ENCODE assay signal across 8 cellular contexts in genomic region chr7:105005006-105005405, GRCh38. TPM values are rescaled to one million over a fixed set of nuclear protein-coding genes. Genes with fewer than 3 reads are reported as not detected.
DNase-seq lines count a peak whose midpoint lies in the region; ATAC-seq, FAIRE-seq and TF ChIP-seq lines count a peak whose summit lies in the region.
"Not testable (repeated sequence)": the region's sequence is repeated elsewhere in the genome, so short reads cannot be mapped to it uniquely, and the experiment has no call there.

No MANE protein-coding gene starts in this region.

- H3K4me1 Mint-ChIP-seq in CD14-positive monocyte (peaks cover 57% of the 10 kb centered on the region), neural progenitor cell (peaks cover 74% of the 10 kb centered on the region)
- peaks cover 55% of the 10 kb centered on the region for H3K4me1 Mint-ChIP-seq in activated CD4-positive, alpha-beta T cell treated with anti-CD3 and anti-CD28 coated beads, Interleukin-2, amount 10 ng/mL, durations not matched to agents 24 days and 14 days
- peaks cover 63% of the 10 kb centered on the region for H3K4me1 Mint-ChIP-seq in activated naive CD8-positive, alpha-beta T cell treated with anti-CD3 and anti-CD28 coated beads, Interleukin-2, amount 10 ng/mL, durations not matched to agents 7 days and 5 days

- DNase-seq in CD14-positive monocyte (ENCODE audit: low spot score); activated naive CD8-positive, alpha-beta T cell treated with anti-CD3 and anti-CD28 coated beads, Interleukin-2, amount 10 ng/mL, durations not matched to agents 7 days and 5 days; epithelial cell of prostate (ENCODE audit: low read depth, low spot score); HepG2 (ENCODE audit: low spot score); neural progenitor cell (ENCODE audit: low spot score); stomach: not testable (repeated sequence)
- DNase-seq in activated CD4-positive, alpha-beta T cell treated with anti-CD3 and anti-CD28 coated beads, Interleukin-2, amount 10 ng/mL, durations not matched to agents 24 days and 14 days, result peak; percentile 53

- not testable (repeated sequence) for H3K27me3 Mint-ChIP-seq in CD14-positive monocyte (ENCODE audit: low read depth in 3 of 3); activated CD4-positive, alpha-beta T cell treated with anti-CD3 and anti-CD28 coated beads, Interleukin-2, amount 10 ng/mL, durations not matched to agents 24 days and 14 days; activated naive CD8-positive, alpha-beta T cell treated with anti-CD3 and anti-CD28 coated beads, Interleukin-2, amount 10 ng/mL, durations not matched to agents 7 days and 5 days; neural progenitor cell (ENCODE audit: insufficient read depth, low read depth)

- POLR2A ChIA-PET in activated naive CD8-positive, alpha-beta T cell treated with anti-CD3 and anti-CD28 coated beads, Interleukin-2, amount 10 ng/mL, durations not matched to agents 7 days and 5 days (lab: Charles Lee), result interaction anchor here (3.0 kb wide), 1 partner anchor 22 kb away, joined by 18 read pairs; no protein-coding TSS in a partner anchor
- POLR2A ChIA-PET in HepG2 (lab: Yijun Ruan, JAX), result not testable (repeated sequence)

- not testable (repeated sequence) for ATAC-seq in activated naive CD8-positive, alpha-beta T cell treated with anti-CD3 and anti-CD28 coated beads, Interleukin-2, amount 10 ng/mL, durations not matched to agents 7 days and 5 days (ENCODE audit: low read depth); HepG2

- TF ChIP-seq CTCF in CD14-positive monocyte (IDR thresholded peaks at IDR 0.05); OCI-LY1 (IDR thresholded peaks at IDR 0.05; ENCODE audit: low read length); HepG2 (CRISPR knock-in tag; IDR thresholded peaks at IDR 0.05); neural progenitor cell (IDR thresholded peaks at IDR 0.05); stomach (IDR thresholded peaks at IDR 0.05): not testable (repeated sequence)

- not testable (repeated sequence) for TF ChIP-seq POLR2A in HepG2 (IDR thresholded peaks at IDR 0.05; ENCODE audit: insufficient read depth in 1 of 2, low read depth in 2 of 2, low read length in 2 of 2); stomach (IDR thresholded peaks at IDR 0.05)

- peak overlapping the region; percentile 12 for H3K27ac ChIP-seq in OCI-LY1 (ENCODE audit: low read depth, low read length, poor library complexity, severe bottlenecking)
- H3K27ac ChIP-seq in epithelial cell of prostate, result peak overlapping the region; percentile 54
- H3K27ac ChIP-seq in HepG2 (ENCODE audit: extremely low read length, insufficient read depth, low read length); neural progenitor cell: not testable (repeated sequence)
- peak overlapping the region; percentile 34 to 100 (median 99) for H3K27ac ChIP-seq in stomach

- not testable (repeated sequence) for FAIRE-seq in HepG2 (lab: Jason Lieb, UNC)

- intact Hi-C loops in CD14-positive monocyte (cut with micrococcal nuclease); activated CD4-positive, alpha-beta T cell treated with anti-CD3 and anti-CD28 coated beads, Interleukin-2, amount 10 ng/mL, durations not matched to agents 24 days and 14 days (cut with micrococcal nuclease); HepG2 (cut with micrococcal nuclease; ENCODE audit: unreplicated experiment); stomach (cut with DNase I; ENCODE audit: low total_unique reads): not testable (repeated sequence)

- not testable (repeated sequence) for BruUV-seq in HepG2 (replicated peaks; lab: Mats Ljungman, UMichigan)

- not testable (repeated sequence) for H3K79me2 ChIP-seq in OCI-LY1 (ENCODE audit: insufficient read depth, low read length); neural progenitor cell (ENCODE audit: low read depth)
- H3K79me2 ChIP-seq in HepG2 (ENCODE audit: insufficient read depth, low read length), result peaks cover 95% of the 10 kb centered on the region

- not testable (repeated sequence) for H3K9me3 ChIP-seq in OCI-LY1 (ENCODE audit: low read length); HepG2 (ENCODE audit: low read length); neural progenitor cell (ENCODE audit: low read depth); stomach

- H4K20me1 ChIP-seq in OCI-LY1 (ENCODE audit: insufficient read depth, low read length) (peaks cover 27% of the 10 kb centered on the region), HepG2 (ENCODE audit: insufficient read depth, low read length) (peaks cover 98% of the 10 kb centered on the region)
- H4K20me1 ChIP-seq in neural progenitor cell (ENCODE audit: low read depth), result not testable (repeated sequence)

- not testable (repeated sequence) for H3K9ac ChIP-seq in OCI-LY1 (ENCODE audit: low read length); HepG2 (ENCODE audit: insufficient read depth, low read depth, low read length); neural progenitor cell

- H2AFZ ChIP-seq in OCI-LY1 (ENCODE audit: low read length); HepG2 (ENCODE audit: low read length); neural progenitor cell (replicated peaks): not testable (repeated sequence)

- H3K36me3 ChIP-seq in OCI-LY1 (ENCODE audit: insufficient read depth, low read length) (peaks cover 87% of the 10 kb centered on the region), HepG2 (replicated peaks in 1 of 2; ENCODE audit: control insufficient read depth in 1 of 2, insufficient read depth in 2 of 2, low read length in 2 of 2) (peaks cover 5 to 29% of the 10 kb centered on the region in 2 experiments; a peak in 4 of 5 replicates), stomach (peaks cover 0 to 11% (median 0%) of the 10 kb centered on the region in 4 donors)
- H3K36me3 ChIP-seq in neural progenitor cell, result not testable (repeated sequence)

- not testable (repeated sequence) for H3K9me2 ChIP-seq in OCI-LY1 (ENCODE audit: low read depth, low read length)

- not testable (repeated sequence) for H3K4me3 Mint-ChIP-seq in CD14-positive monocyte; activated CD4-positive, alpha-beta T cell treated with anti-CD3 and anti-CD28 coated beads, Interleukin-2, amount 10 ng/mL, durations not matched to agents 24 days and 14 days; activated naive CD8-positive, alpha-beta T cell treated with anti-CD3 and anti-CD28 coated beads, Interleukin-2, amount 10 ng/mL, durations not matched to agents 7 days and 5 days
- H3K4me3 Mint-ChIP-seq in neural progenitor cell, result peak overlapping the region; percentile 22

- not testable (repeated sequence) for H3K4me3 ChIP-seq in OCI-LY1 (ENCODE audit: low read depth, low read length, poor library complexity, severe bottlenecking); HepG2 (replicated peaks in 1 of 3; ENCODE audit: insufficient read depth in 1 of 3, low read depth in 2 of 3, low read length in 3 of 3); neural progenitor cell
- H3K4me3 ChIP-seq in stomach, result peak overlapping the region in 1 of 4 donors; percentile 3

- H3K27ac Mint-ChIP-seq in CD14-positive monocyte, result peak overlapping the region in 6 of 7 donors; percentile 17 to 76 (median 65)
- peak overlapping the region; percentile 50 for H3K27ac Mint-ChIP-seq in activated CD4-positive, alpha-beta T cell treated with anti-CD3 and anti-CD28 coated beads, Interleukin-2, amount 10 ng/mL, durations not matched to agents 24 days and 14 days
- H3K27ac Mint-ChIP-seq in activated naive CD8-positive, alpha-beta T cell treated with anti-CD3 and anti-CD28 coated beads, Interleukin-2, amount 10 ng/mL, durations not matched to agents 7 days and 5 days, result peak overlapping the region; percentile 28
- not testable (repeated sequence) for H3K27ac Mint-ChIP-seq in neural progenitor cell

- not testable (repeated sequence) for H3F3A ChIP-seq in OCI-LY1 (ENCODE audit: insufficient read depth, low read length); neural progenitor cell (ENCODE audit: low read depth)

- WGBS in HepG2 (ENCODE audit: low lambda C conversion rate), result 91% methylated on average over 8 of the region's 8 CpGs
- 71 to 88% (median 81%) methylated on average over 8 of the region's 8 CpGs for WGBS in stomach, 5 donors

- not testable (repeated sequence) for TF ChIP-seq EP300 in HepG2 (IDR thresholded peaks at IDR 0.05; ENCODE audit: low read depth in 2 of 2, low read length in 2 of 2); HepG2 (CRISPR knock-in tag; IDR thresholded peaks at IDR 0.05; ENCODE audit: borderline replicate concordance); stomach (IDR thresholded peaks at IDR 0.05)

- H3K4me1 ChIP-seq in OCI-LY1 (ENCODE audit: insufficient read depth, low read length, severe bottlenecking), result peaks cover 95% of the 10 kb centered on the region
- peaks cover 89% of the 10 kb centered on the region for H3K4me1 ChIP-seq in HepG2 (ENCODE audit: insufficient read depth, low read length)
- H3K4me1 ChIP-seq in neural progenitor cell, result peaks cover 12% of the 10 kb centered on the region
- H3K4me1 ChIP-seq in stomach, result peaks cover 0 to 90% (median 44%) of the 10 kb centered on the region in 4 donors

- H3K36me3 Mint-ChIP-seq in CD14-positive monocyte, result peaks cover 23 to 36% of the 10 kb centered on the region in 2 donors
- H3K36me3 Mint-ChIP-seq in activated CD4-positive, alpha-beta T cell treated with anti-CD3 and anti-CD28 coated beads, Interleukin-2, amount 10 ng/mL, durations not matched to agents 24 days and 14 days (ENCODE audit: low read depth), result peaks cover 63% of the 10 kb centered on the region
- H3K36me3 Mint-ChIP-seq in activated naive CD8-positive, alpha-beta T cell treated with anti-CD3 and anti-CD28 coated beads, Interleukin-2, amount 10 ng/mL, durations not matched to agents 7 days and 5 days, result peaks cover 31% of the 10 kb centered on the region
- peaks cover 58% of the 10 kb centered on the region for H3K36me3 Mint-ChIP-seq in neural progenitor cell

- H3K9me3 Mint-ChIP-seq in CD14-positive monocyte; activated CD4-positive, alpha-beta T cell treated with anti-CD3 and anti-CD28 coated beads, Interleukin-2, amount 10 ng/mL, durations not matched to agents 24 days and 14 days; activated naive CD8-positive, alpha-beta T cell treated with anti-CD3 and anti-CD28 coated beads, Interleukin-2, amount 10 ng/mL, durations not matched to agents 7 days and 5 days; neural progenitor cell: not testable (repeated sequence)

- not testable (repeated sequence) for H3K27me3 ChIP-seq in OCI-LY1 (ENCODE audit: insufficient read depth, low read length); HepG2 (ENCODE audit: control insufficient read depth in 1 of 2, insufficient read depth in 2 of 2, low read length in 2 of 2); neural progenitor cell; stomach

- TF ChIP-seq RAD21 in HepG2 (CRISPR knock-in tag; IDR thresholded peaks at IDR 0.05), result not testable (repeated sequence)

- CTCF ChIA-PET in HepG2 (lab: Yijun Ruan, JAX; ENCODE audit: low intra/inter-chr PET ratio, low total read pairs), result not testable (repeated sequence)

- in situ Hi-C loops in HepG2 (cut with HindIII; ENCODE audit: extremely low pct_ligation_motif_present, low pct_unique_long_range_greater_than_20kb), result not testable (repeated sequence)

- H3K4me2 ChIP-seq in OCI-LY1 (ENCODE audit: low read length) (peak overlapping the region; percentile 23; the same call in 1 of the 2 replicates), neural progenitor cell (peak overlapping the region; percentile 15)
- H3K4me2 ChIP-seq in HepG2 (ENCODE audit: low read depth, low read length), result not testable (repeated sequence)

RNA-seq across cellular contexts. Expression of gene KMT2E, which starts 9.0 kb away (rescaled TPM):
- polyA plus RNA-seq in CD14-positive monocyte, result 10 to 100 TPM; 33.1 to 58.0 TPM
- total RNA-seq in activated CD4-positive, alpha-beta T cell treated with anti-CD3 and anti-CD28 coated beads, Interleukin-2, amount 10 ng/mL, durations not matched to agents 24 days and 14 days, result 104 and 106 TPM in 2 replicates
- total RNA-seq in activated naive CD8-positive, alpha-beta T cell treated with anti-CD3 and anti-CD28 coated beads, Interleukin-2, amount 10 ng/mL, durations not matched to agents 7 days and 5 days, result 100 to 1,000 TPM; 141 to 145 TPM
- total RNA-seq in HepG2 (2016; rRNA removed; fragmentation: Illumina TruSeq; extraction: Trizol), result 24.4 and 31.3 TPM in 2 replicates
- 33.8 and 35.5 TPM in 2 replicates for total RNA-seq in HepG2 (2016; cell fraction: cytosol; rRNA removed; fragmentation: Illumina TruSeq; extraction: Trizol; ENCODE audit: low read depth)
- 22.1 and 28.1 TPM in 2 replicates for total RNA-seq in HepG2 (2016; cell fraction: insoluble cytoplasmic fraction; rRNA removed; fragmentation: Illumina TruSeq; extraction: Trizol)
- total RNA-seq in HepG2 (2016; cell fraction: membrane; rRNA removed; fragmentation: Illumina TruSeq; extraction: Trizol), result 22.4 and 24.0 TPM in 2 replicates
- total RNA-seq in HepG2 (2016; cell fraction: nucleus; rRNA removed; fragmentation: Illumina TruSeq; extraction: Trizol), result 66.2 and 71.2 TPM in 2 replicates
- 6.3 and 7.2 TPM in 2 replicates for polyA plus RNA-seq in HepG2 (2011; rRNA removed)
- 4.4 and 6.3 TPM in 2 replicates for polyA plus RNA-seq in HepG2 (2011; cell fraction: cytosol; rRNA removed)
- polyA plus RNA-seq in HepG2 (2011; cell fraction: nucleus; rRNA removed), result 37.0 and 41.5 TPM in 2 replicates
- polyA plus RNA-seq in HepG2 (2012), result 22.0 and 24.0 TPM in 2 replicates
- polyA plus RNA-seq in HepG2 (2016; cell fraction: cytosol; fragmentation: Illumina TruSeq; extraction: Trizol; ENCODE audit: low read depth), result 0.65 and 0.67 TPM in 2 replicates
- 15.4 and 16.5 TPM in 2 replicates for polyA plus RNA-seq in HepG2 (2016; cell fraction: insoluble cytoplasmic fraction; fragmentation: Illumina TruSeq; extraction: Trizol; ENCODE audit: low read depth)
- polyA plus RNA-seq in HepG2 (2016; cell fraction: membrane; fragmentation: Illumina TruSeq; extraction: Trizol; ENCODE audit: low read depth), result 2.3 and 2.8 TPM in 2 replicates
- 36.9 and 42.5 TPM in 2 replicates for polyA plus RNA-seq in HepG2 (2016; cell fraction: nucleus; fragmentation: Illumina TruSeq; extraction: Trizol; ENCODE audit: insufficient read depth, low read depth)
- 34.9 and 41.2 TPM in 2 replicates for polyA minus RNA-seq in HepG2 (2011; rRNA and poly(A)+ RNA removed; ENCODE audit: low replicate concordance)
- polyA minus RNA-seq in HepG2 (2011; cell fraction: cytosol; rRNA and poly(A)+ RNA removed), result 15.4 and 16.4 TPM in 2 replicates
- 145 and 151 TPM in 2 replicates for polyA minus RNA-seq in HepG2 (2011; cell fraction: nucleus; rRNA and poly(A)+ RNA removed)
- 87.7 and 124 TPM in 2 replicates for total RNA-seq in neural progenitor cell (ENCODE audit: low replicate concordance)
- total RNA-seq in stomach, result 100 to 1,000 TPM in 2 of 5 donors, 10 to 100 TPM in 3; 64.8 to 330 (median 93.9) TPM
- polyA plus RNA-seq in stomach, result 10 to 100 TPM in 2 of 3 donors, 1 to 10 TPM in 1; 9.4 to 12.5 (median 11.9) TPM
